10 cellular contexts compared by ENCODE assay signal in the genomic region with DNA sequence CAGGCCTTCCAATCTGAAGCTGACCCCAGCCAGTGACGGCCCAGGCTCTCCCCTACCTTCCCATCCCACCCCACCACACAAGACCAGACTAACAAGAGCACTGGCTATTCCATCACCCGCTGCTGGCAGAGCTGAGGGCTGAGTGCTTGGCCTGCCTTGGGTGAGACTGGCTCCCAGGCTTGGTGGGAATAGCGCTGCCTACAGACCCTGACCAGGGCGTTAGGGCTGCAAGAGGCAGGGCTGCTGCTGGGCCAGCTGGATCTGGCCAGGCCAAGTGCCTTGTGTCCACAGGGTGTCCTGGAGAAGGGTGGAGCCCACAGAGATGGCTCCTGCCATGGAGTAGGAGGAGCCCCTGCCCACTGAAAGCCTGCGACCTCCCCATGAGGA. TPM values are rescaled to one million over a fixed set of nuclear protein-coding genes. Genes with fewer than 3 reads are reported as not detected.
DNase-seq lines count a peak whose midpoint lies in the region; ATAC-seq and TF ChIP-seq lines count a peak whose summit lies in the region.
"Had no signal": no experiment of that assay in that cellular context is flagged by ENCODE, and none has a peak within 500 bp of the region (broad histone marks: within the 10 kb centered on the region; RNA-seq: fewer than 3 reads in every experiment).

No MANE protein-coding gene starts in this region.

- TF ChIP-seq POLR2A in gastroesophageal sphincter (IDR thresholded peaks at IDR 0.05): no peak

- H3K4me1 ChIP-seq in gastroesophageal sphincter: peaks cover 0 to 26% (median 11%) of the 10 kb centered on the region in 3 donors

- DNase-seq in NOMO-1 treated with DMSO at 0.1 percent for 48 hours (lab: John Stamatoyannopoulos, UW; ENCODE audit: unreplicated experiment) (no peak), NCI-H187 (lab: John Stamatoyannopoulos, UW) (no peak), NCI-H510A treated with DMSO at 0.1 percent for 48 hours (lab: John Stamatoyannopoulos, UW) (no peak)

- H3K9me3 ChIP-seq in KOPT-K1 (ENCODE audit: insufficient read depth, low read length, poor library complexity, severe bottlenecking) (no peaks in the 10 kb centered on the region), gastroesophageal sphincter (no peaks in the 10 kb centered on the region)
- H3K9me3 ChIP-seq: right lobe of liver had no signal

- ATAC-seq in GM18502 (IDR thresholded peaks at IDR 0.05; ENCODE audit: poor library complexity, unreplicated experiment): peak; percentile 4
- ATAC-seq in gastroesophageal sphincter: peak; percentile 29
- no peak for ATAC-seq in HG02981 (IDR thresholded peaks at IDR 0.05; ENCODE audit: unreplicated experiment)

- H3K4me3 ChIP-seq in gastroesophageal sphincter (no peak overlapping the region), skin epidermis (no peak overlapping the region)
- H3K4me3 ChIP-seq: right lobe of liver had no signal

- no peak for TF ChIP-seq EP300 in gastroesophageal sphincter (IDR thresholded peaks at IDR 0.05)

- 100% methylated on average over 1 of the region's 5 CpGs for WGBS in gastroesophageal sphincter (ENCODE audit: low coverage in 1 of 2), 2 donors

- no peaks in the 10 kb centered on the region for H3K27me3 ChIP-seq in gastroesophageal sphincter
- H3K27me3 ChIP-seq: right lobe of liver had no signal

- H3K36me3 ChIP-seq in KOPT-K1 (ENCODE audit: insufficient read depth, low read length): no peaks in the 10 kb centered on the region
- H3K36me3 ChIP-seq in gastroesophageal sphincter: no peaks in the 10 kb centered on the region
- H3K36me3 ChIP-seq: right lobe of liver had no signal

- H3K27ac ChIP-seq in KOPT-K1 (ENCODE audit: low read depth, low read length, poor library complexity, severe bottlenecking) (peak overlapping the region; percentile 53), gastroesophageal sphincter (peak overlapping the region in 3 of 4 donors; percentile 62 to 76 (median 75)), skin epidermis (peak overlapping the region in 17 of 21 experiments; percentile 1 to 79 (median 44))
- H3K27ac ChIP-seq: right lobe of liver had no signal

- no peak for TF ChIP-seq CTCF in gastroesophageal sphincter (IDR thresholded peaks at IDR 0.05)

RNA-seq across cellular contexts. Expression of a gene that starts 31.6 kb away (rescaled TPM):
- 10 to 100 TPM; 36.5 to 52.5 (median 50.8) TPM for total RNA-seq in gastroesophageal sphincter
- total RNA-seq: activated T-helper 2 cell treated with anti-CD3 and anti-CD28 coated beads, Interferon-gamma antibody, Interleukin-2, Interleukin-4, amounts not matched to agents 10 μg/mL and 5 μg/mL and 100 μg/mL, durations not matched to agents 14 hours and 24 hours and 36 hours had no signal
